ENCODE assay signal across 15 cellular contexts in genomic region chr4:111959202-111959601, GRCh38.
DNase-seq lines count a peak whose midpoint lies in the region; ATAC-seq and TF ChIP-seq lines count a peak whose summit lies in the region.
"Had no signal": no experiment of that assay in that cellular context is flagged by ENCODE, and none has a peak within 500 bp of the region (broad histone marks: within the 10 kb centered on the region; RNA-seq: fewer than 3 reads in every experiment).

No MANE protein-coding gene starts in this region.

- ATAC-seq in stimulated activated naive CD8-positive, alpha-beta T cell treated with anti-CD3 and anti-CD28 coated beads, Interleukin-15, Interleukin-2, amounts not matched to agents 100 U/mL and 50 U/mL, for 24 hours: no peak
- ATAC-seq: K562 had no signal

- no TSS peak for BruUV-seq in MCF 10A (replicated peaks; lab: Mats Ljungman, UMichigan)

- POLR2A ChIA-PET in MCF 10A (lab: Yijun Ruan, JAX): no interaction called here

- H3K4me3 ChIP-seq in breast epithelium: no peak overlapping the region
- no peak overlapping the region for H3K4me3 ChIP-seq in astrocyte of the spinal cord (ENCODE audit: low read depth, low read length)
- H3K4me3 ChIP-seq: K562, tibial artery had no signal

- in situ Hi-C loops in astrocyte of the spinal cord (cut with HindIII; ENCODE audit: low sequenced_read_pairs): no loop called here

- H3K27ac ChIP-seq in breast epithelium: no peak overlapping the region
- H3K27ac ChIP-seq: tibial artery had no signal

- TF ChIP-seq POLR2A in breast epithelium (IDR thresholded peaks at IDR 0.05): no peak
- no peak for TF ChIP-seq POLR2A in erythroblast (IDR thresholded peaks at IDR 0.05; ENCODE audit: low read length)

- H3K27ac Mint-ChIP-seq in MCF 10A (ENCODE audit: low read depth, unreplicated experiment): no peak overlapping the region
- H3K27ac Mint-ChIP-seq: activated T-cell treated with anti-CD3 and anti-CD28 coated beads, Interleukin-2, amount 50 U/mL, for 24 hours had no signal

- DNase-seq in MCF 10A (ENCODE audit: unreplicated experiment) (peak; percentile 61), breast epithelium (ENCODE audit: low spot score in 2 of 2) (no peak), HPDE6-E6E7 (ENCODE audit: extremely low spot score) (peak; percentile 19), astrocyte of the spinal cord (ENCODE audit: low read depth, low spot score) (peak; percentile 26), erythroblast (lab: John Stamatoyannopoulos, UW) (no peak), inferior parietal cortex (ENCODE audit: extremely low spot score) (no peak), NCI-H1417 treated with DMSO at 0.1 percent for 48 hours (lab: John Stamatoyannopoulos, UW) (no peak)
- no peak for DNase-seq in stimulated activated naive CD8-positive, alpha-beta T cell treated with anti-CD3 and anti-CD28 coated beads, Interleukin-15, Interleukin-2, amounts not matched to agents 100 U/mL and 50 U/mL, for 24 hours
- DNase-seq: ACHN; activated T-cell treated with anti-CD3 and anti-CD28 coated beads, Interleukin-2, amount 50 U/mL, for 24 hours; midbrain; SIG-M5; stimulated activated CD4-positive, alpha-beta T cell treated with anti-CD3 and anti-CD28 coated beads, Interleukin-15, amount 100 ng/mL, for 24 hours; tibial artery had no signal

- H3K4me3 Mint-ChIP-seq in MCF 10A (ENCODE audit: unreplicated experiment): no peak overlapping the region
- H3K4me3 Mint-ChIP-seq: activated T-cell treated with anti-CD3 and anti-CD28 coated beads, Interleukin-2, amount 50 U/mL, for 24 hours had no signal

- no peaks in the 10 kb centered on the region for H3K36me3 Mint-ChIP-seq in MCF 10A (ENCODE audit: insufficient read depth, unreplicated experiment)

- no peaks in the 10 kb centered on the region for H3K9me3 ChIP-seq in breast epithelium
- H3K9me3 ChIP-seq: tibial artery had no signal

- CTCF ChIA-PET in MCF 10A (lab: Yijun Ruan, JAX): interaction anchor here (0.8 to 1.7 kb wide), 4 partner anchors 9 to 72 kb away, joined by 3 to 7 read pairs (median 4); no protein-coding TSS in a partner anchor

- H3K4me1 Mint-ChIP-seq in MCF 10A (ENCODE audit: insufficient read depth, unreplicated experiment): no peaks in the 10 kb centered on the region

- TF ChIP-seq CTCF in MCF 10A (IDR thresholded peaks at IDR 0.05; ENCODE audit: unreplicated experiment) (no peak), breast epithelium (IDR thresholded peaks at IDR 0.05) (no peak), astrocyte of the spinal cord (IDR thresholded peaks at IDR 0.05; ENCODE audit: low read depth, low read length) (no peak)

- no peaks in the 10 kb centered on the region for H3K4me1 ChIP-seq in breast epithelium
- H3K4me1 ChIP-seq: tibial artery had no signal

- H3K9me3 Mint-ChIP-seq in MCF 10A (ENCODE audit: unreplicated experiment): no peaks in the 10 kb centered on the region
- H3K9me3 Mint-ChIP-seq: activated T-cell treated with anti-CD3 and anti-CD28 coated beads, Interleukin-2, amount 50 U/mL, for 24 hours had no signal

- H3K27me3 ChIP-seq in breast epithelium: no peaks in the 10 kb centered on the region
- H3K27me3 ChIP-seq: tibial artery had no signal

- H3K27me3 Mint-ChIP-seq in MCF 10A (ENCODE audit: insufficient read depth, unreplicated experiment): no peaks in the 10 kb centered on the region
- H3K27me3 Mint-ChIP-seq: activated T-cell treated with anti-CD3 and anti-CD28 coated beads, Interleukin-2, amount 50 U/mL, for 24 hours had no signal

- intact Hi-C loops in MCF 10A (cut with micrococcal nuclease): no loop called here
- intact Hi-C loops in breast epithelium (cut with DNase I; ENCODE audit: low total_unique reads): no loop called here

- no peaks in the 10 kb centered on the region for H3K36me3 ChIP-seq in breast epithelium
- H3K36me3 ChIP-seq: tibial artery had no signal

Comparison
In these comparisons a context has a peak if more than half of its experiments do, and no peak if none do; other contexts are left out.
1. DNase-seq: peak in MCF 10A (single experiment), HPDE6-E6E7 (single experiment) and astrocyte of the spinal cord (single experiment); none in breast epithelium (0 of 2), erythroblast (0 of 2), inferior parietal cortex (single experiment), NCI-H1417 treated with DMSO at 0.1 percent for 48 hours (single experiment) and stimulated activated naive CD8-positive, alpha-beta T cell treated with anti-CD3 and anti-CD28 coated beads, Interleukin-15, Interleukin-2, amounts not matched to agents 100 U/mL and 50 U/mL, for 24 hours (single experiment).